Comparison of ENCODE assay signal across 15 cellular contexts in genomic region chr2:120862254-120863172, GRCh38.
A peak's percentile ranks its signal among the peaks of the same experiment; 100 is the strongest.
DNase-seq lines count a peak whose midpoint lies in the region; ATAC-seq and TF ChIP-seq lines count a peak whose summit lies in the region.
"Had no signal": no experiment of that assay in that cellular context is flagged by ENCODE, and none has a peak within 500 bp of the region (broad histone marks: within the 10 kb centered on the region; RNA-seq: fewer than 3 reads in every experiment).

No MANE protein-coding gene starts in this region.

- TF ChIP-seq POLR2A in spleen (IDR thresholded peaks at IDR 0.05): no peak

- H2AFZ ChIP-seq in SK-N-SH (ENCODE audit: low read depth): no peak overlapping the region

- H3F3A ChIP-seq in SK-N-SH (replicated peaks; ENCODE audit: insufficient read depth): peaks cover 2% of the 10 kb centered on the region

- no peaks in the 10 kb centered on the region for H3K9me3 ChIP-seq in SK-N-SH
- no peaks in the 10 kb centered on the region for H3K9me3 ChIP-seq in spleen
- H3K9me3 ChIP-seq: body of pancreas had no signal

- no peaks in the 10 kb centered on the region for H3K27me3 ChIP-seq in SK-N-SH (ENCODE audit: insufficient read depth)
- peaks cover 0 to 42% (median 11%) of the 10 kb centered on the region in 7 donors for H3K27me3 ChIP-seq in spleen (replicated peaks in 1 of 7)
- H3K27me3 ChIP-seq: body of pancreas had no signal

- CTCF ChIA-PET in SK-N-SH (lab: Yijun Ruan, JAX): interaction anchor here (0.6 to 3.6 kb wide), 3 partner anchors 13 to 209 kb away, joined by 3 to 13 read pairs (median 4); no protein-coding TSS in a partner anchor

- no peak overlapping the region for H3K9ac ChIP-seq in SK-N-SH

- no peak for ATAC-seq in SK-N-SH treated with all-trans-retinoic acid at 6 μM for 48 hours
- no peak for ATAC-seq in GM18519 (IDR thresholded peaks at IDR 0.05; ENCODE audit: low FRiP score, unreplicated experiment)
- ATAC-seq: activated naive CD4-positive, alpha-beta T cell treated with anti-CD3 and anti-CD28 coated beads, Interleukin-2, amount 50 U/mL, for 72 hours; body of pancreas; left colon had no signal

- no peak for TF ChIP-seq EP300 in SK-N-SH (IDR thresholded peaks at IDR 0.05; ENCODE audit: borderline replicate concordance in 1 of 2, low read depth in 1 of 2, low read length in 1 of 2)

- no peaks in the 10 kb centered on the region for H3K9me2 ChIP-seq in SK-N-SH

- peaks cover 15 to 55% of the 10 kb centered on the region in 2 experiments for H3K4me1 ChIP-seq in SK-N-SH (ENCODE audit: control insufficient read depth in 1 of 2, insufficient read depth in 2 of 2, low read depth in 1 of 2, low read length in 1 of 2)
- peaks cover 0 to 11% (median 5%) of the 10 kb centered on the region in 6 donors for H3K4me1 ChIP-seq in spleen

- DNase-seq in SK-N-SH (no peak), astrocyte of the cerebellum (ENCODE audit: low read depth) (no peak), left kidney (ENCODE audit: low read depth, low spot score) (peak; percentile 45), spleen (peak; percentile 67), DMS79 treated with DMSO at 0.1 percent for 48 hours (lab: John Stamatoyannopoulos, UW) (no peak)
- no peak for DNase-seq in activated naive CD4-positive, alpha-beta T cell treated with Interleukin-2 at 50 U/mL for 16 hours
- DNase-seq: body of pancreas, Calu3, foreskin melanocyte, left colon, NCI-H1930 had no signal

- no peak overlapping the region for H3K4me3 ChIP-seq in SK-N-SH (ENCODE audit: low read depth in 2 of 2, low read length in 1 of 2)
- H3K4me3 ChIP-seq in astrocyte of the cerebellum (ENCODE audit: low read depth, low read length): no peak overlapping the region
- no peak overlapping the region for H3K4me3 ChIP-seq in spleen
- H3K4me3 ChIP-seq: body of pancreas had no signal

- intact Hi-C loops in spleen (cut with DNase I; ENCODE audit: low total_unique reads): no loop called here

- TF ChIP-seq CTCF in SK-N-SH (IDR thresholded peaks at IDR 0.05): no peak
- peak; percentile 35 for TF ChIP-seq CTCF in astrocyte of the cerebellum (IDR thresholded peaks at IDR 0.05; ENCODE audit: low read depth, low read length, missing control alignments)
- no peak for TF ChIP-seq CTCF in spleen (IDR thresholded peaks at IDR 0.05 in 8 of 11, conservative IDR thresholded peaks at IDR 0.05 in 3 of 11)

- H3K79me2 ChIP-seq in SK-N-SH (ENCODE audit: insufficient read depth): peaks cover 11% of the 10 kb centered on the region; the same call in 1 of the 2 replicates

- H3K27ac ChIP-seq in SK-N-SH (ENCODE audit: low read depth in 2 of 2, low read length in 1 of 2): no peak overlapping the region
- no peak overlapping the region for H3K27ac ChIP-seq in spleen
- H3K27ac ChIP-seq: 22Rv1, body of pancreas had no signal

- POLR2A ChIA-PET in SK-N-SH (lab: Yijun Ruan, JAX): no interaction called here

- no peak overlapping the region for H3K4me2 ChIP-seq in SK-N-SH

- H3K36me3 ChIP-seq in SK-N-SH (replicated peaks in 1 of 2; ENCODE audit: control insufficient read depth in 1 of 2, insufficient read depth in 2 of 2, low read length in 1 of 2) (no peaks in the 10 kb centered on the region), spleen (no peaks in the 10 kb centered on the region)

- 86% methylated on average over 17 of the region's 19 CpGs for WGBS in SK-N-SH (ENCODE audit: low lambda C conversion rate)
- WGBS in spleen, 5 donors: 80 to 89% (median 82%) methylated on average over 13 to 19 of the region's 19 CpGs

- no peak for TF ChIP-seq RAD21 in SK-N-SH (IDR thresholded peaks at IDR 0.05; ENCODE audit: low read length)

- in situ Hi-C loops in astrocyte of the cerebellum (cut with HindIII; ENCODE audit: low sequenced_read_pairs): no loop called here

- peaks cover under 1% of the 10 kb centered on the region; the same call in 1 of the 2 replicates for H4K20me1 ChIP-seq in SK-N-SH (ENCODE audit: insufficient read depth)

TF ChIP-seq in SK-N-SH, 30 proteins besides CTCF, POLR2A, EP300 and RAD21:
- 0 out of 2 replicates have a peak, but pooled peaks have one; percentile 21 for TF ChIP-seq GATA2 (CRISPR knock-in tag; IDR thresholded peaks at IDR 0.05)
- TF ChIP-seq MXI1 (IDR thresholded peaks at IDR 0.05; ENCODE audit: low read depth, low read length): no peak

TF ChIP-seq in SK-N-SH treated with all-trans-retinoic acid at 6 μM for 48 hours, 23 proteins besides CTCF, POLR2A, EP300 and RAD21 (continues in another document):
- TF ChIP-seq ESRRG (CRISPR knock-in tag; IDR thresholded peaks at IDR 0.05): no peak
- TF ChIP-seq TCF4 (CRISPR knock-in tag; IDR thresholded peaks at IDR 0.05; ENCODE audit: borderline replicate concordance): no peak
- TF ChIP-seq ISL1 (CRISPR knock-in tag; IDR thresholded peaks at IDR 0.05): no peak
- no peak for TF ChIP-seq POU6F1 (CRISPR knock-in tag; IDR thresholded peaks at IDR 0.05; ENCODE audit: borderline replicate concordance, low read depth)
- no peak for TF ChIP-seq BACH2 (CRISPR knock-in tag; IDR thresholded peaks at IDR 0.05; ENCODE audit: borderline replicate concordance)
- no peak for TF ChIP-seq CSRNP3 (CRISPR knock-in tag; IDR thresholded peaks at IDR 0.05)
- no peak for TF ChIP-seq TOX (CRISPR knock-in tag; IDR thresholded peaks at IDR 0.05; ENCODE audit: borderline replicate concordance)
- TF ChIP-seq ZNF70 (CRISPR knock-in tag; IDR thresholded peaks at IDR 0.05): no peak
- no peak for TF ChIP-seq ZNF565 (CRISPR knock-in tag; conservative IDR thresholded peaks at IDR 0.05; ENCODE audit: low read depth)
- TF ChIP-seq SNAI2 (CRISPR knock-in tag; IDR thresholded peaks at IDR 0.05): no peak
- no peak for TF ChIP-seq ARNTL (CRISPR knock-in tag; IDR thresholded peaks at IDR 0.05; ENCODE audit: borderline replicate concordance, low read depth)
- no peak for TF ChIP-seq PATZ1 (CRISPR knock-in tag; IDR thresholded peaks at IDR 0.05; ENCODE audit: borderline replicate concordance)
- TF ChIP-seq ZFP30 (CRISPR knock-in tag; IDR thresholded peaks at IDR 0.05): no peak

Comparison
In these comparisons a context has a peak if more than half of its experiments do, and no peak if none do; other contexts are left out.
1. DNase-seq: peak in left kidney (single experiment) and spleen (single experiment); none in SK-N-SH (single experiment), astrocyte of the cerebellum (single experiment), DMS79 treated with DMSO at 0.1 percent for 48 hours (single experiment) and activated naive CD4-positive, alpha-beta T cell treated with Interleukin-2 at 50 U/mL for 16 hours (single experiment).